Comparison of ENCODE assay signal across 8 cellular contexts in genomic region chr19:13861714-13862531, GRCh38. TPM values are rescaled to one million over a fixed set of nuclear protein-coding genes. Genes with fewer than 3 reads are reported as not detected.
DNase-seq lines count a peak whose midpoint lies in the region; ATAC-seq and TF ChIP-seq lines count a peak whose summit lies in the region.

No MANE protein-coding gene starts in this region.

- intact Hi-C loops in heart left ventricle (cut with DNase I) = loop anchor here (1.0 to 10.0 kb wide), 14 partner anchors 11 to 587 kb away; partner anchors contain the start of gene ZSWIM4 (in 1 of the 10)
- intact Hi-C loops in posterior vena cava (cut with DNase I) = loop anchor here (5.0 kb wide), 2 partner anchors 80 to 265 kb away; no protein-coding TSS in a partner anchor

- ATAC-seq in heart left ventricle = peak; percentile 93 to 95 (median 94)
- ATAC-seq in upper lobe of left lung (ENCODE audit: low FRiP score in 2 of 2) = peak; percentile 94 to 97

- H3K4me2 ChIP-seq in MM.1S (ENCODE audit: low read depth, low read length) = peak overlapping the region; percentile 97
- peak overlapping the region; percentile 55 for H3K4me2 ChIP-seq in SU-DHL-6 (ENCODE audit: low read depth, low read length, poor library complexity, severe bottlenecking)

- H3K27me3 ChIP-seq in MM.1S (replicated peaks; ENCODE audit: insufficient read depth, low read length) = peaks cover 34% of the 10 kb centered on the region
- H3K27me3 ChIP-seq in SU-DHL-6 (ENCODE audit: low read length) = no peaks in the 10 kb centered on the region
- H3K27me3 ChIP-seq in adipocyte (replicated peaks; ENCODE audit: control insufficient read depth, insufficient read depth, low read length) = no peaks in the 10 kb centered on the region
- H3K27me3 ChIP-seq in heart left ventricle = peaks cover 0 to 15% (median 0%) of the 10 kb centered on the region in 9 donors
- peaks cover 0 to 13% (median 4%) of the 10 kb centered on the region in 4 donors for H3K27me3 ChIP-seq in upper lobe of left lung

- H3K79me2 ChIP-seq in MM.1S (ENCODE audit: low read length) (no peaks in the 10 kb centered on the region), SU-DHL-6 (ENCODE audit: insufficient read depth, low read length) (no peaks in the 10 kb centered on the region)

- TF ChIP-seq POLR2A in heart left ventricle (IDR thresholded peaks at IDR 0.05) (peak in 1 of 2 donors; percentile 49), upper lobe of left lung (IDR thresholded peaks at IDR 0.05) (peak in 3 of 4 donors; percentile 28 to 73 (median 49))

- H3K9me2 ChIP-seq in MM.1S (replicated peaks; ENCODE audit: insufficient read depth, low read length) = no peaks in the 10 kb centered on the region
- no peaks in the 10 kb centered on the region for H3K9me2 ChIP-seq in SU-DHL-6 (replicated peaks; ENCODE audit: insufficient read depth, low read length)

- H3K4me3 ChIP-seq in MM.1S (ENCODE audit: low read length) (peak overlapping the region; percentile 72), SU-DHL-6 (ENCODE audit: insufficient read depth, low read length, poor library complexity, severe bottlenecking) (peak overlapping the region; percentile 28), adipocyte (ENCODE audit: low read length) (peak overlapping the region; percentile 83), heart left ventricle (peak overlapping the region in 11 of 12 donors; percentile 23 to 64 (median 50)), upper lobe of left lung (peak overlapping the region; percentile 19 to 57 (median 44))

- H3K36me3 ChIP-seq in MM.1S (replicated peaks; ENCODE audit: insufficient read depth, low read length) (no peaks in the 10 kb centered on the region), SU-DHL-6 (ENCODE audit: low read length) (no peaks in the 10 kb centered on the region), adipocyte (ENCODE audit: control insufficient read depth, insufficient read depth, low read length, severe bottlenecking) (no peaks in the 10 kb centered on the region), heart left ventricle (no peaks in the 10 kb centered on the region), upper lobe of left lung (no peaks in the 10 kb centered on the region)

- H3K9ac ChIP-seq in MM.1S (ENCODE audit: low read length) = peak overlapping the region; percentile 61; the same call in 1 of the 2 replicates
- peak overlapping the region; percentile 26; the same call in 1 of the 2 replicates for H3K9ac ChIP-seq in SU-DHL-6 (ENCODE audit: low read length)
- peak overlapping the region; percentile 86 for H3K9ac ChIP-seq in adipocyte (ENCODE audit: low read length)

- no peak overlapping the region for H3K27ac ChIP-seq in MM.1S (ENCODE audit: low read length)
- H3K27ac ChIP-seq in SU-DHL-6 (ENCODE audit: low read depth, low read length) = no peak overlapping the region
- H3K27ac ChIP-seq in heart left ventricle = peak overlapping the region; percentile 81 to 97 (median 94)
- H3K27ac ChIP-seq in upper lobe of left lung = peak overlapping the region; percentile 93 to 96 (median 94)

- no peaks in the 10 kb centered on the region for H3F3A ChIP-seq in MM.1S (ENCODE audit: insufficient read depth, low read length)
- no peaks in the 10 kb centered on the region for H3F3A ChIP-seq in SU-DHL-6 (ENCODE audit: insufficient read depth)

- H2AFZ ChIP-seq in MM.1S (ENCODE audit: low read length) (peak overlapping the region; percentile 94), SU-DHL-6 (ENCODE audit: low read depth, low read length, severe bottlenecking) (peak overlapping the region; percentile 63)

- peak; percentile 82 for TF ChIP-seq CTCF in MM.1S (IDR thresholded peaks at IDR 0.05; ENCODE audit: low read length)
- peak; percentile 71 for TF ChIP-seq CTCF in SU-DHL-6 (IDR thresholded peaks at IDR 0.05; ENCODE audit: insufficient read depth, low read length, poor library complexity, severe bottlenecking)
- peak; percentile 95 to 100 (median 98) for TF ChIP-seq CTCF in heart left ventricle (IDR thresholded peaks at IDR 0.05)
- TF ChIP-seq CTCF in upper lobe of left lung (IDR thresholded peaks at IDR 0.05) = peak; percentile 97 to 99 (median 99)

- no peaks in the 10 kb centered on the region for H3K9me3 ChIP-seq in MM.1S (replicated peaks; ENCODE audit: insufficient read depth, low read length)
- H3K9me3 ChIP-seq in SU-DHL-6 (ENCODE audit: insufficient read depth, low read length) = no peaks in the 10 kb centered on the region
- H3K9me3 ChIP-seq in adipocyte (ENCODE audit: control insufficient read depth, low read length) = no peaks in the 10 kb centered on the region
- H3K9me3 ChIP-seq in heart left ventricle = no peaks in the 10 kb centered on the region
- no peaks in the 10 kb centered on the region for H3K9me3 ChIP-seq in upper lobe of left lung

- H4K20me1 ChIP-seq in MM.1S (ENCODE audit: insufficient read depth, low read length) (no peaks in the 10 kb centered on the region), SU-DHL-6 (ENCODE audit: low read depth, low read length) (no peaks in the 10 kb centered on the region)

- 1 to 3% (median 2%) methylated on average over 21 to 27 of the region's 27 CpGs for WGBS in heart left ventricle, 4 donors
- WGBS in upper lobe of left lung, 2 donors = 0% methylated on average over 16 to 27 of the region's 27 CpGs

- DNase-seq in GDM1 (lab: John Stamatoyannopoulos, UW) = peak; percentile 79
- peak; percentile 77 for DNase-seq in HCEC 1CT
- DNase-seq in MM.1S = peak; percentile 75
- DNase-seq in adipocyte (ENCODE audit: low read depth) = peak; percentile 94
- peak; percentile 94 to 96 (median 95) for DNase-seq in heart left ventricle
- peak; percentile 98 for DNase-seq in posterior vena cava (ENCODE audit: low spot score)
- DNase-seq in upper lobe of left lung = peak; percentile 96

- H3K4me1 ChIP-seq in MM.1S (ENCODE audit: low read length) = peaks cover 5% of the 10 kb centered on the region; the same call in 1 of the 2 replicates
- peaks cover 13% of the 10 kb centered on the region for H3K4me1 ChIP-seq in adipocyte (ENCODE audit: control insufficient read depth, insufficient read depth, low read length)
- H3K4me1 ChIP-seq in heart left ventricle = peaks cover 0 to 36% (median 20%) of the 10 kb centered on the region in 12 donors
- H3K4me1 ChIP-seq in upper lobe of left lung = peaks cover 22 to 52% (median 39%) of the 10 kb centered on the region in 4 donors

- TF ChIP-seq EP300 in upper lobe of left lung (IDR thresholded peaks at IDR 0.05) = peak in 2 of 4 donors; percentile 63 to 83

RNA-seq across cellular contexts. Expression of gene NANOS3, which starts 15.0 kb away (rescaled TPM):
- 1 to 10 TPM in 3 of 9 donors, under 1 TPM in 1, not detected in 5; 0.83 to 1.3 (median 1.1) TPM for total RNA-seq in heart left ventricle
- polyA plus RNA-seq in heart left ventricle = 1 to 10 TPM in 1 of 2 donors, under 1 TPM in 1; 0.36 to 1.7 TPM
- total RNA-seq in posterior vena cava = under 1 TPM in 1 of 2 donors, not detected in 1; 1.00 TPM
- total RNA-seq in upper lobe of left lung = 1 to 10 TPM in 2 of 6 donors, not detected in 4; 1.3 to 5.2 TPM

RNA-seq across cellular contexts. Expression of gene BRME1, which starts 44.0 kb away (rescaled TPM):
- total RNA-seq in heart left ventricle (1 to 10 TPM in 1 of 9 donors, under 1 TPM in 6, not detected in 2; 0.23 to 1.2 (median 0.70) TPM), posterior vena cava (1 to 10 TPM; 1.2 to 2.0 TPM), upper lobe of left lung (1 to 10 TPM in 5 of 6 donors, under 1 TPM in 1; 0.46 to 4.4 (median 2.1) TPM)
- polyA plus RNA-seq in heart left ventricle = 1 to 10 TPM in 1 of 2 donors, under 1 TPM in 1; 0.46 to 1.2 TPM

RNA-seq across cellular contexts. Expression of gene CC2D1A, which starts 44.1 kb away (rescaled TPM):
- total RNA-seq in heart left ventricle = 10 to 100 TPM; 14.4 to 36.3 (median 19.2) TPM
- 10 to 100 TPM; 19.5 to 29.2 TPM for polyA plus RNA-seq in heart left ventricle
- total RNA-seq in posterior vena cava = 10 to 100 TPM; 16.8 to 22.6 TPM
- total RNA-seq in upper lobe of left lung = 10 to 100 TPM; 30.4 to 95.3 (median 35.3) TPM

Comparison
In these comparisons a context has a peak if more than half of its experiments do, and no peak if none do; other contexts are left out.
1. H3K27ac ChIP-seq: peak in heart left ventricle (12 of 12) and upper lobe of left lung (4 of 4); none in MM.1S (single experiment) and SU-DHL-6 (single experiment).
2. H3K4me3 ChIP-seq: peak in every context shown above with its lines; median percentile 83 in adipocyte; 72 in MM.1S; 50 in heart left ventricle; 44 in upper lobe of left lung; 28 in SU-DHL-6.
3. H3K9ac ChIP-seq: peak in every context shown above with its lines; median percentile 86 in adipocyte; 61 in MM.1S; 26 in SU-DHL-6.
4. Peak in every context shown above with its lines, with median percentiles within 50 percentile points of each other: DNase-seq and CTCF ChIP-seq.